ENCODE assay signal across 9 cellular contexts in the genomic region with DNA sequence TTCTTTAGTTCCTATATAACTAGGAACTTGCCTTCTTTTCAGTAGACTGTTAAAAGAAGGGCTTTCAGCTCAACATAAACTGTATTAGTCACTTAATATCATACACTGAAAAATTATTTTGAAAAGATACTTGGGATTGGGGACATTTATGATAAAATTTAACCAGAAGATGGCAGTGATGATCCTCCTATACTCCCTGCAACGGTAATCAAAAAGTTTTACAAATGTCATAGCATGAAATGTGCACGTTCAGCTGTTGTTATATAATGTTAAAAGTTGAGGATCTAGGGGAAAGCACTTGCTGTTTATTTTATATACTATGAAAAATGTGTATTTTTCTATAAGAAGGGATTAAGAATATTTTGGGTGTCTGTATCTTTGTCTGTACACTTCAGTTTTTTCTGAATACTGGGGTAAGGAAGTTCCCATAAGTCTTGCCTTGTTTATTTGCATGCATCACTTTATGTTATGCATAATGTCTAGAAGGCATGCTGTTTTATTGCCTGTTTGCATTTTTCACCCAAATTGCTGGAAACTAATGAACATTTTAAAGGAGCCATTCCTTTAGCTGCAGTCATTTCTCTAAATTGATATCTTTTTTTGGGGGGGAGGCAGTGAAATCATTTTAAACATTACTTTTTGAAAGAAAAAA.
DNase-seq lines count a peak whose midpoint lies in the region; ATAC-seq and TF ChIP-seq lines count a peak whose summit lies in the region.
"Had no signal": no experiment of that assay in that cellular context is flagged by ENCODE, and none has a peak within 500 bp of the region (broad histone marks: within the 10 kb centered on the region; RNA-seq: fewer than 3 reads in every experiment).

No MANE protein-coding gene starts in this region.

- DNase-seq in ACHN = peak; percentile 41
- no peak for DNase-seq in GM12864 (ENCODE audit: low read depth)
- peak; percentile 6 for DNase-seq in fibroblast of gingiva (ENCODE audit: low read depth)

- H3K27ac ChIP-seq in OCI-LY1 (ENCODE audit: low read depth, low read length, poor library complexity, severe bottlenecking) = no peak overlapping the region
- H3K27ac ChIP-seq: right atrium auricular region had no signal

- no peaks in the 10 kb centered on the region for H3K27me3 ChIP-seq in OCI-LY1 (ENCODE audit: insufficient read depth, low read length)
- H3K27me3 ChIP-seq: right atrium auricular region had no signal

- no peak overlapping the region for H3K4me2 ChIP-seq in OCI-LY1 (ENCODE audit: low read length)

- H3K4me1 ChIP-seq in OCI-LY1 (ENCODE audit: insufficient read depth, low read length, severe bottlenecking) = peaks cover 4% of the 10 kb centered on the region

- no peak overlapping the region for H2AFZ ChIP-seq in OCI-LY1 (ENCODE audit: low read length)

- H3F3A ChIP-seq in OCI-LY1 (ENCODE audit: insufficient read depth, low read length) = no peaks in the 10 kb centered on the region

- no peaks in the 10 kb centered on the region for H3K79me2 ChIP-seq in OCI-LY1 (ENCODE audit: insufficient read depth, low read length)

- in situ Hi-C loops in ACHN (cut with HindIII; ENCODE audit: low pct_ligation_motif_present, low pct_unique_long_range_greater_than_20kb, low sequenced_read_pairs) = loop anchor here (25.0 kb wide), 1 partner anchor 406 kb away; a partner anchor contains a TSS

- H3K9ac ChIP-seq in OCI-LY1 (ENCODE audit: low read length) = no peak overlapping the region

- ATAC-seq in HG03095 (IDR thresholded peaks at IDR 0.05; ENCODE audit: unreplicated experiment) (no peak), HG03135 (IDR thresholded peaks at IDR 0.05; ENCODE audit: unreplicated experiment) (no peak), HG02642 (IDR thresholded peaks at IDR 0.05; ENCODE audit: poor library complexity, unreplicated experiment) (no peak), GM18498 (IDR thresholded peaks at IDR 0.05; ENCODE audit: unreplicated experiment) (no peak)

- H3K4me3 ChIP-seq in GM12864 (ENCODE audit: low read depth, low read length) (no peak overlapping the region), OCI-LY1 (ENCODE audit: low read depth, low read length, poor library complexity, severe bottlenecking) (no peak overlapping the region)
- H3K4me3 ChIP-seq: right atrium auricular region had no signal

- TF ChIP-seq CTCF in GM12864 (IDR thresholded peaks at IDR 0.05; ENCODE audit: low read depth, low read length, missing control alignments) = peak; percentile 24
- TF ChIP-seq CTCF in OCI-LY1 (IDR thresholded peaks at IDR 0.05; ENCODE audit: low read length) = peak; percentile 59

- H3K9me3 ChIP-seq in OCI-LY1 (ENCODE audit: low read length) = no peaks in the 10 kb centered on the region
- H3K9me3 ChIP-seq: right atrium auricular region had no signal

- H4K20me1 ChIP-seq in OCI-LY1 (ENCODE audit: insufficient read depth, low read length) = no peaks in the 10 kb centered on the region

- no peaks in the 10 kb centered on the region for H3K9me2 ChIP-seq in OCI-LY1 (ENCODE audit: low read depth, low read length)

- H3K36me3 ChIP-seq in OCI-LY1 (ENCODE audit: insufficient read depth, low read length) = 0 out of 2 replicates have a peak, but pooled peaks cover 4% of the 10 kb centered on the region
- H3K36me3 ChIP-seq: right atrium auricular region had no signal
